Comparison of ENCODE assay signal across 11 cellular contexts in genomic region chr17:17355426-17355825, GRCh38. TPM values are rescaled to one million over a fixed set of nuclear protein-coding genes. Genes with fewer than 3 reads are reported as not detected.
DNase-seq lines count a peak whose midpoint lies in the region; ATAC-seq and TF ChIP-seq lines count a peak whose summit lies in the region.
"Had no signal": no experiment of that assay in that cellular context is flagged by ENCODE, and none has a peak within 500 bp of the region (broad histone marks: within the 10 kb centered on the region; RNA-seq: fewer than 3 reads in every experiment).

No MANE protein-coding gene starts in this region.

- in situ Hi-C loops in GM13976 (cut with MboI; ENCODE audit: low sequenced_read_pairs, unreplicated experiment), result loop anchor here (5.0 kb wide), 1 partner anchor 287 kb away; no protein-coding TSS in a partner anchor

- no TSS peak for BruUV-seq in PC-3 (replicated peaks; lab: Mats Ljungman, UMichigan)

- WGBS in psoas muscle, 3 donors, result 57 to 62% (median 61%) methylated on average over 12 of the region's 12 CpGs

- no peaks in the 10 kb centered on the region for H3K79me2 ChIP-seq in PC-3 (ENCODE audit: low read length)

- H3K9me2 ChIP-seq in PC-3 (replicated peaks; ENCODE audit: low read length), result no peaks in the 10 kb centered on the region

- DNase-seq in activated CD8-positive, alpha-beta memory T cell treated with anti-CD3 and anti-CD28 coated beads, Interleukin-2, amount 50 U/mL, for 48 hours, result peak; percentile 51
- DNase-seq in activated CD8-positive, alpha-beta memory T cell treated with anti-CD3 and anti-CD28 coated beads, Interleukin-2, amount 50 U/mL, for 4 hours, result no peak
- DNase-seq in GM13976 (ENCODE audit: low spot score) (peak; percentile 26), PC-3 (no peak), posterior vena cava (ENCODE audit: low spot score) (peak; percentile 72), psoas muscle (no peak), H4 (ENCODE audit: low spot score) (no peak)

- no peak overlapping the region for H3K27ac ChIP-seq in PC-3 (ENCODE audit: low read length)
- no peak overlapping the region for H3K27ac ChIP-seq in psoas muscle
- H3K27ac ChIP-seq: gastroesophageal sphincter, upper lobe of left lung had no signal

- peak overlapping the region; percentile 56; the same call in 1 of the 2 replicates for H2AFZ ChIP-seq in PC-3 (ENCODE audit: low read length)

- H3K4me1 ChIP-seq in PC-3 (ENCODE audit: insufficient read depth, low read length) (peaks cover 7% of the 10 kb centered on the region; the same call in 1 of the 2 replicates), psoas muscle (peaks cover 9% of the 10 kb centered on the region)

- H3K9me3 ChIP-seq in PC-3 (ENCODE audit: low read length), result peaks cover 10% of the 10 kb centered on the region; the same call in 1 of the 2 replicates
- no peaks in the 10 kb centered on the region for H3K9me3 ChIP-seq in psoas muscle
- H3K9me3 ChIP-seq: gastroesophageal sphincter, mucosa of descending colon, upper lobe of left lung had no signal

- H3K4me3 ChIP-seq in PC-3 (ENCODE audit: low read length) (no peak overlapping the region), psoas muscle (no peak overlapping the region)
- H3K4me3 ChIP-seq: gastroesophageal sphincter, mucosa of descending colon, upper lobe of left lung had no signal

- intact Hi-C loops in PC-3 (cut with micrococcal nuclease), result no loop called here
- intact Hi-C loops in posterior vena cava (cut with DNase I), result loop anchor here in 1 of 2 donors (10.0 kb wide), 1 partner anchor 139 kb away; the partner anchor contains the start of gene RASD1
- intact Hi-C loops in psoas muscle (cut with DNase I), result loop anchor here (1.0 to 5.0 kb wide), 3 partner anchors 142 to 287 kb away; partner anchors contain the start of gene RASD1 (in 2 of the 2)

- peak overlapping the region; percentile 29; the same call in 1 of the 2 replicates for H3K4me2 ChIP-seq in PC-3 (ENCODE audit: low read length)

- no peaks in the 10 kb centered on the region for H3K27me3 ChIP-seq in PC-3 (ENCODE audit: low read length)
- H3K27me3 ChIP-seq in psoas muscle (ENCODE audit: insufficient read depth in 3 of 3, low read length in 2 of 3), result no peaks in the 10 kb centered on the region
- H3K27me3 ChIP-seq: upper lobe of left lung had no signal

- CTCF ChIA-PET in PC-3 (lab: Charles Lee), result interaction anchor here (0.9 to 1.0 kb wide), 2 partner anchors 141 to 258 kb away, joined by 4 to 5 read pairs; no protein-coding TSS in a partner anchor

- H3F3A ChIP-seq in PC-3 (ENCODE audit: low read length, unreplicated experiment), result no peaks in the 10 kb centered on the region

- H3K36me3 ChIP-seq in PC-3 (ENCODE audit: low read depth, low read length), result no peaks in the 10 kb centered on the region
- H3K36me3 ChIP-seq in psoas muscle (ENCODE audit: insufficient read depth in 1 of 2, low read depth in 1 of 2), result no peaks in the 10 kb centered on the region
- H3K36me3 ChIP-seq: gastroesophageal sphincter, upper lobe of left lung had no signal

- no peak overlapping the region for H3K9ac ChIP-seq in PC-3 (ENCODE audit: low read length)

- no peak for TF ChIP-seq CTCF in GM13976 (IDR thresholded peaks at IDR 0.05; ENCODE audit: borderline replicate concordance, control extremely low read depth, extremely low read depth, insufficient read depth, missing control alignments)
- TF ChIP-seq CTCF in PC-3 (conservative IDR thresholded peaks at IDR 0.05; ENCODE audit: low read depth, low read length), result no peak
- TF ChIP-seq CTCF in psoas muscle (IDR thresholded peaks at IDR 0.05), result no peak

- POLR2A ChIA-PET in PC-3 (lab: Charles Lee; ENCODE audit: unreplicated experiment), result no interaction called here

- H4K20me1 ChIP-seq in PC-3 (ENCODE audit: low read length), result no peaks in the 10 kb centered on the region

- ATAC-seq in PC-3 (no peak), psoas muscle (no peak), HG02970 (IDR thresholded peaks at IDR 0.05; ENCODE audit: low FRiP score, unreplicated experiment) (no peak)

RNA-seq across cellular contexts. Expression of gene NT5M, which starts 52.3 kb away (rescaled TPM):
- total RNA-seq in PC-3 (2014; rRNA removed) (8.6 TPM in 2 replicates), posterior vena cava (1 to 10 TPM; 2.8 to 3.0 TPM), psoas muscle (10 to 100 TPM in 1 of 4 donors, 1 to 10 TPM in 3; 6.0 to 11.0 (median 7.5) TPM)
- 10 to 100 TPM in 2 of 3 donors, 1 to 10 TPM in 1; 6.2 to 11.5 (median 10.3) TPM for polyA plus RNA-seq in psoas muscle
- total RNA-seq in H4 (2014; rRNA removed; shearing (Covaris generic)), result 1.4 and 2.1 TPM in 2 replicates

Comparison
In these comparisons a context has a peak if more than half of its experiments do, and no peak if none do; other contexts are left out.
1. DNase-seq: peak in activated CD8-positive, alpha-beta memory T cell treated with anti-CD3 and anti-CD28 coated beads, Interleukin-2, amount 50 U/mL, for 48 hours (single experiment), GM13976 (single experiment) and posterior vena cava (single experiment); none in activated CD8-positive, alpha-beta memory T cell treated with anti-CD3 and anti-CD28 coated beads, Interleukin-2, amount 50 U/mL, for 4 hours (single experiment), PC-3 (single experiment), psoas muscle (0 of 2) and H4 (single experiment).